ENCODE assay signal across 9 cellular contexts in genomic region chr4:112889619-112890294, GRCh38.
DNase-seq lines count a peak whose midpoint lies in the region; ATAC-seq and TF ChIP-seq lines count a peak whose summit lies in the region.
"Had no signal": no experiment of that assay in that cellular context is flagged by ENCODE, and none has a peak within 500 bp of the region (broad histone marks: within the 10 kb centered on the region; RNA-seq: fewer than 3 reads in every experiment).

No MANE protein-coding gene starts in this region.

- TF ChIP-seq CTCF in lower lobe of right lung (IDR thresholded peaks at IDR 0.05) (no peak), foreskin keratinocyte (conservative IDR thresholded peaks at IDR 0.05) (no peak)

- peak in 1 of 2 donors; percentile 32 for ATAC-seq in lower lobe of right lung
- no peak for ATAC-seq in foreskin keratinocyte
- ATAC-seq in HG02642 (IDR thresholded peaks at IDR 0.05; ENCODE audit: poor library complexity, unreplicated experiment) = no peak

- H3K4me1 ChIP-seq in HAP-1 (peaks cover 6% of the 10 kb centered on the region), lower lobe of right lung (no peaks in the 10 kb centered on the region), foreskin keratinocyte (no peaks in the 10 kb centered on the region)

- H3K27ac ChIP-seq in angular gyrus (ENCODE audit: low read depth, low read length) (peak overlapping the region; percentile 93), lower lobe of right lung (no peak overlapping the region), foreskin keratinocyte (no peak overlapping the region)

- H3K36me3 ChIP-seq in HAP-1 (replicated peaks) = no peaks in the 10 kb centered on the region
- no peaks in the 10 kb centered on the region for H3K36me3 ChIP-seq in lower lobe of right lung

- DNase-seq in ACHN = peak; percentile 16
- DNase-seq in HAP-1 (ENCODE audit: low spot score in 2 of 2) = peak; percentile 12 to 23
- no peak for DNase-seq in lower lobe of right lung
- DNase-seq in islet precursor cell = no peak
- DNase-seq in foreskin keratinocyte = no peak
- no peak for DNase-seq in activated gamma-delta T cell treated with Interleukin-2 at 50 U/mL for 16 hours
- DNase-seq: T1000 had no signal

- H3K27me3 ChIP-seq in HAP-1 (ENCODE audit: low read depth) (no peaks in the 10 kb centered on the region), lower lobe of right lung (ENCODE audit: low read depth) (no peaks in the 10 kb centered on the region), foreskin keratinocyte (no peaks in the 10 kb centered on the region)

- H3K4me3 ChIP-seq in HAP-1 (no peak overlapping the region), lower lobe of right lung (peak overlapping the region; percentile 19)

- intact Hi-C loops in lower lobe of right lung (cut with DNase I) = no loop called here

- in situ Hi-C loops in ACHN (cut with HindIII; ENCODE audit: low pct_ligation_motif_present, low pct_unique_long_range_greater_than_20kb, low sequenced_read_pairs) (no loop called here), HAP-1 (cut with MboI; ENCODE audit: low sequenced_read_pairs) (no loop called here)

- H3K9me3 ChIP-seq in HAP-1 (no peaks in the 10 kb centered on the region), lower lobe of right lung (no peaks in the 10 kb centered on the region)

Comparison
In these comparisons a context has a peak if more than half of its experiments do, and no peak if none do; other contexts are left out.
1. DNase-seq: peak in ACHN (single experiment) and HAP-1 (2 of 2); none in lower lobe of right lung (single experiment), islet precursor cell (single experiment), foreskin keratinocyte (0 of 2) and activated gamma-delta T cell treated with Interleukin-2 at 50 U/mL for 16 hours (single experiment).